ENCODE assay signal across 32 cellular contexts in genomic region chr7:69768986-69769595, GRCh38.
DNase-seq lines count a peak whose midpoint lies in the region; ATAC-seq and TF ChIP-seq lines count a peak whose summit lies in the region.
"Had no signal": no experiment of that assay in that cellular context is flagged by ENCODE, and none has a peak within 500 bp of the region (broad histone marks: within the 10 kb centered on the region; RNA-seq: fewer than 3 reads in every experiment).

No MANE protein-coding gene starts in this region.

- H3K9me2 ChIP-seq in OCI-LY7 (ENCODE audit: insufficient read depth, low read length) = no peaks in the 10 kb centered on the region

- H3K36me3 ChIP-seq in A673 (ENCODE audit: insufficient read depth, low read length, poor library complexity, severe bottlenecking) = no peaks in the 10 kb centered on the region
- H3K36me3 ChIP-seq in OCI-LY7 (ENCODE audit: insufficient read depth, low read length) = no peaks in the 10 kb centered on the region; the same call in 1 of the 2 replicates
- H3K36me3 ChIP-seq: gastrocnemius medialis, pancreas, suprapubic skin, upper lobe of left lung had no signal

- no peak overlapping the region for H3K4me3 ChIP-seq in A673 (ENCODE audit: low read depth, low read length, poor library complexity, severe bottlenecking)
- H3K4me3 ChIP-seq in AG10803 (ENCODE audit: low read length) = no peak overlapping the region
- no peak overlapping the region for H3K4me3 ChIP-seq in OCI-LY7 (ENCODE audit: low read depth, low read length, poor library complexity, severe bottlenecking)
- no peak overlapping the region for H3K4me3 ChIP-seq in fibroblast of pulmonary artery (replicated peaks; ENCODE audit: low read depth, low read length)
- H3K4me3 ChIP-seq: gastrocnemius medialis, pancreas, smooth muscle cell, suprapubic skin, upper lobe of left lung had no signal

- DNase-seq in A673 (ENCODE audit: low spot score) = peak; percentile 83
- peak; percentile 34 for DNase-seq in AG10803 (ENCODE audit: low read depth)
- no peak for DNase-seq in OCI-LY7 (ENCODE audit: low spot score)
- peak; percentile 50 for DNase-seq in fibroblast of pulmonary artery (ENCODE audit: low read depth)
- no peak for DNase-seq in activated naive CD8-positive, alpha-beta T cell treated with anti-CD3 and anti-CD28 coated beads for 36 hours
- DNase-seq in SHP77 (lab: John Stamatoyannopoulos, UW) = no peak
- no peak for DNase-seq in stimulated activated naive B cell treated with anti-CD40 and anti-IgM and Interleukin-4, amounts not matched to agents 10 μg/mL and 1 μg/mL and 100 μg/mL, for 72 hours
- DNase-seq: activated CD4-positive, alpha-beta T cell treated with anti-CD3 and anti-CD28 coated beads, Interleukin-2, amount 50 U/mL, for 48 hours; activated naive CD8-positive, alpha-beta T cell treated with anti-CD3 and anti-CD28 coated beads, Interleukin-2, amount 50 U/mL, for 24 hours; activated T-cell treated with anti-CD3 and anti-CD28 coated beads, Interleukin-2, amount 50 U/mL, for 72 hours; CD4-positive, alpha-beta T cell; dermis blood vessel endothelial cell; DND-41; endodermal cell; gastrocnemius medialis; GF-D8; mammary epithelial cell; NCI-H1105 treated with DMSO at 0.1 percent for 48 hours; NCI-H2081 treated with DMSO at 0.1 percent for 48 hours; NCI-H446; NCI-H774; pancreas; retina; stimulated activated naive CD4-positive, alpha-beta T cell treated with Interleukin-2 at 50 U/mL for 16 hours; T-helper 17 cell; upper lobe of left lung had no signal

- no peaks in the 10 kb centered on the region for H4K20me1 ChIP-seq in OCI-LY7 (ENCODE audit: insufficient read depth, low read length)

- intact Hi-C loops in A673 (cut with micrococcal nuclease; ENCODE audit: unreplicated experiment) = loop anchor here (10.0 kb wide), 1 partner anchor 136 kb away; no protein-coding TSS in a partner anchor
- intact Hi-C loops in OCI-LY7 (cut with micrococcal nuclease; ENCODE audit: unreplicated experiment) = no loop called here

- POLR2A ChIA-PET in A673 (lab: Charles Lee; ENCODE audit: low non-redundant PET) = interaction anchor here (0.6 kb wide), 3 partner anchors 15 to 1832 kb away, joined by 4 to 10 read pairs (median 4); no protein-coding TSS in a partner anchor
- POLR2A ChIA-PET in OCI-LY7 (lab: Charles Lee) = interaction anchor here (0.7 to 1.7 kb wide), 11 partner anchors 8 to 167 kb away, joined by 3 to 11 read pairs (median 3); no protein-coding TSS in a partner anchor

- no peak for ATAC-seq in stimulated activated naive B cell treated with anti-CD40 and anti-IgM and Interleukin-4, amounts not matched to agents 10 μg/mL and 1 μg/mL and 100 μg/mL, for 72 hours (replicated peaks)
- ATAC-seq: activated CD4-positive, CD25-positive, alpha-beta regulatory T cell treated with anti-CD3 and anti-CD28 coated beads, Interleukin-2, amount 50 U/mL, for 24 hours; activated naive CD8-positive, alpha-beta T cell treated with anti-CD3 and anti-CD28 coated beads, Interleukin-2, amount 50 U/mL, for 24 hours; activated T-cell treated with anti-CD3 and anti-CD28 coated beads, Interleukin-2, amount 50 U/mL, for 72 hours; gastrocnemius medialis; HCT116; T-helper 17 cell had no signal

- CTCF ChIA-PET in A673 (lab: Charles Lee) (no interaction called here), OCI-LY7 (lab: Charles Lee; ENCODE audit: unreplicated experiment) (no interaction called here)

- H3K27me3 ChIP-seq in A673 (replicated peaks; ENCODE audit: insufficient read depth, low read depth, low read length, poor library complexity) = no peaks in the 10 kb centered on the region
- H3K27me3 ChIP-seq: gastrocnemius medialis, pancreas, suprapubic skin, upper lobe of left lung had no signal

- H3K4me3 Mint-ChIP-seq in activated naive CD8-positive, alpha-beta T cell treated with anti-CD3 and anti-CD28 coated beads for 36 hours = no peak overlapping the region
- no peak overlapping the region for H3K4me3 Mint-ChIP-seq in stimulated activated naive B cell treated with anti-CD40 and anti-IgM and Interleukin-4, amounts not matched to agents 10 μg/mL and 1 μg/mL and 100 μg/mL, for 72 hours
- H3K4me3 Mint-ChIP-seq: activated naive CD8-positive, alpha-beta T cell treated with anti-CD3 and anti-CD28 coated beads, Interleukin-2, amount 50 U/mL, for 24 hours; activated T-cell treated with anti-CD3 and anti-CD28 coated beads, Interleukin-2, amount 50 U/mL, for 72 hours; CD4-positive, alpha-beta T cell; endodermal cell; nephron; T-helper 17 cell had no signal

- H3K27ac Mint-ChIP-seq in activated naive CD8-positive, alpha-beta T cell treated with anti-CD3 and anti-CD28 coated beads for 36 hours = no peak overlapping the region
- H3K27ac Mint-ChIP-seq in stimulated activated naive B cell treated with anti-CD40 and anti-IgM and Interleukin-4, amounts not matched to agents 10 μg/mL and 1 μg/mL and 100 μg/mL, for 72 hours = no peak overlapping the region
- H3K27ac Mint-ChIP-seq: activated naive CD8-positive, alpha-beta T cell treated with anti-CD3 and anti-CD28 coated beads, Interleukin-2, amount 50 U/mL, for 24 hours; activated T-cell treated with anti-CD3 and anti-CD28 coated beads, Interleukin-2, amount 50 U/mL, for 72 hours; CD4-positive, alpha-beta T cell; endodermal cell; T-helper 17 cell had no signal

- H3K9me3 ChIP-seq in A673 (ENCODE audit: low read depth, low read length, poor library complexity, severe bottlenecking) = no peaks in the 10 kb centered on the region
- no peaks in the 10 kb centered on the region for H3K9me3 ChIP-seq in OCI-LY7 (ENCODE audit: low read length)
- H3K9me3 ChIP-seq: gastrocnemius medialis, pancreas, suprapubic skin, upper lobe of left lung had no signal

- H2AFZ ChIP-seq in OCI-LY7 (ENCODE audit: low read length) = no peak overlapping the region

- H3K79me2 ChIP-seq in OCI-LY7 (ENCODE audit: insufficient read depth, low read depth, low read length) = peaks cover 63% of the 10 kb centered on the region

- no peaks in the 10 kb centered on the region for H3K4me1 Mint-ChIP-seq in activated naive CD8-positive, alpha-beta T cell treated with anti-CD3 and anti-CD28 coated beads for 36 hours
- peaks cover 5 to 6% of the 10 kb centered on the region in 2 donors for H3K4me1 Mint-ChIP-seq in stimulated activated naive B cell treated with anti-CD40 and anti-IgM and Interleukin-4, amounts not matched to agents 10 μg/mL and 1 μg/mL and 100 μg/mL, for 72 hours
- H3K4me1 Mint-ChIP-seq: T-helper 17 cell had no signal

- no peaks in the 10 kb centered on the region for H3K27me3 Mint-ChIP-seq in activated naive CD8-positive, alpha-beta T cell treated with anti-CD3 and anti-CD28 coated beads for 36 hours
- H3K27me3 Mint-ChIP-seq in stimulated activated naive B cell treated with anti-CD40 and anti-IgM and Interleukin-4, amounts not matched to agents 10 μg/mL and 1 μg/mL and 100 μg/mL, for 72 hours = no peaks in the 10 kb centered on the region
- H3K27me3 Mint-ChIP-seq: activated naive CD8-positive, alpha-beta T cell treated with anti-CD3 and anti-CD28 coated beads, Interleukin-2, amount 50 U/mL, for 24 hours; CD4-positive, alpha-beta T cell; T-helper 17 cell had no signal

- peak overlapping the region; percentile 78 for H3K4me2 ChIP-seq in OCI-LY7 (ENCODE audit: low read length)
- H3K4me2 ChIP-seq: smooth muscle cell had no signal

- H3K9me3 Mint-ChIP-seq in activated naive CD8-positive, alpha-beta T cell treated with anti-CD3 and anti-CD28 coated beads for 36 hours = no peaks in the 10 kb centered on the region
- H3K9me3 Mint-ChIP-seq in stimulated activated naive B cell treated with anti-CD40 and anti-IgM and Interleukin-4, amounts not matched to agents 10 μg/mL and 1 μg/mL and 100 μg/mL, for 72 hours = peaks cover 0 to 2% of the 10 kb centered on the region in 2 donors
- H3K9me3 Mint-ChIP-seq: CD4-positive, alpha-beta T cell; endodermal cell; nephron had no signal

- H3K27ac ChIP-seq in A673 (ENCODE audit: low read depth, low read length, poor library complexity, severe bottlenecking) = no peak overlapping the region
- peak overlapping the region; percentile 73 for H3K27ac ChIP-seq in OCI-LY7 (ENCODE audit: low read depth, low read length, poor library complexity, severe bottlenecking)
- H3K27ac ChIP-seq: gastrocnemius medialis, pancreas, RWPE1, suprapubic skin, upper lobe of left lung had no signal

- H3K4me1 ChIP-seq in A673 (ENCODE audit: insufficient read depth, low read length, poor library complexity, severe bottlenecking) (peaks cover 29% of the 10 kb centered on the region), OCI-LY7 (ENCODE audit: insufficient read depth, low read length, poor library complexity, severe bottlenecking) (peaks cover 55% of the 10 kb centered on the region)

- no peak for TF ChIP-seq CTCF in A673 (conservative IDR thresholded peaks at IDR 0.05; ENCODE audit: low read depth, low read length)
- no peak for TF ChIP-seq CTCF in AG10803 (conservative IDR thresholded peaks at IDR 0.05; ENCODE audit: low read length)
- no peak for TF ChIP-seq CTCF in OCI-LY7 (conservative IDR thresholded peaks at IDR 0.05; ENCODE audit: low read length)
- no peak for TF ChIP-seq CTCF in fibroblast of pulmonary artery (IDR thresholded peaks at IDR 0.05; ENCODE audit: low read length, missing control alignments)

- H3K36me3 Mint-ChIP-seq in activated naive CD8-positive, alpha-beta T cell treated with anti-CD3 and anti-CD28 coated beads for 36 hours = no peaks in the 10 kb centered on the region
- H3K36me3 Mint-ChIP-seq in stimulated activated naive B cell treated with anti-CD40 and anti-IgM and Interleukin-4, amounts not matched to agents 10 μg/mL and 1 μg/mL and 100 μg/mL, for 72 hours = no peaks in the 10 kb centered on the region

- no TSS peak for BruUV-seq in A673 (replicated peaks; lab: Mats Ljungman, UMichigan)
- no TSS peak for BruUV-seq in OCI-LY7 (replicated peaks; lab: Mats Ljungman, UMichigan)

Comparison
In these comparisons a context has a peak if more than half of its experiments do, and no peak if none do; other contexts are left out.
1. DNase-seq: peak in A673 (single experiment), AG10803 (single experiment) and fibroblast of pulmonary artery (single experiment); none in OCI-LY7 (single experiment), activated naive CD8-positive, alpha-beta T cell treated with anti-CD3 and anti-CD28 coated beads for 36 hours (single experiment), SHP77 (0 of 2) and stimulated activated naive B cell treated with anti-CD40 and anti-IgM and Interleukin-4, amounts not matched to agents 10 μg/mL and 1 μg/mL and 100 μg/mL, for 72 hours (single experiment).